In genomic region chr16:27549857-27550581, GRCh38 we compare ENCODE assay signal across 1 cellular context.
TF ChIP-seq lines count a peak whose summit lies in the region.

A gene with protein sequence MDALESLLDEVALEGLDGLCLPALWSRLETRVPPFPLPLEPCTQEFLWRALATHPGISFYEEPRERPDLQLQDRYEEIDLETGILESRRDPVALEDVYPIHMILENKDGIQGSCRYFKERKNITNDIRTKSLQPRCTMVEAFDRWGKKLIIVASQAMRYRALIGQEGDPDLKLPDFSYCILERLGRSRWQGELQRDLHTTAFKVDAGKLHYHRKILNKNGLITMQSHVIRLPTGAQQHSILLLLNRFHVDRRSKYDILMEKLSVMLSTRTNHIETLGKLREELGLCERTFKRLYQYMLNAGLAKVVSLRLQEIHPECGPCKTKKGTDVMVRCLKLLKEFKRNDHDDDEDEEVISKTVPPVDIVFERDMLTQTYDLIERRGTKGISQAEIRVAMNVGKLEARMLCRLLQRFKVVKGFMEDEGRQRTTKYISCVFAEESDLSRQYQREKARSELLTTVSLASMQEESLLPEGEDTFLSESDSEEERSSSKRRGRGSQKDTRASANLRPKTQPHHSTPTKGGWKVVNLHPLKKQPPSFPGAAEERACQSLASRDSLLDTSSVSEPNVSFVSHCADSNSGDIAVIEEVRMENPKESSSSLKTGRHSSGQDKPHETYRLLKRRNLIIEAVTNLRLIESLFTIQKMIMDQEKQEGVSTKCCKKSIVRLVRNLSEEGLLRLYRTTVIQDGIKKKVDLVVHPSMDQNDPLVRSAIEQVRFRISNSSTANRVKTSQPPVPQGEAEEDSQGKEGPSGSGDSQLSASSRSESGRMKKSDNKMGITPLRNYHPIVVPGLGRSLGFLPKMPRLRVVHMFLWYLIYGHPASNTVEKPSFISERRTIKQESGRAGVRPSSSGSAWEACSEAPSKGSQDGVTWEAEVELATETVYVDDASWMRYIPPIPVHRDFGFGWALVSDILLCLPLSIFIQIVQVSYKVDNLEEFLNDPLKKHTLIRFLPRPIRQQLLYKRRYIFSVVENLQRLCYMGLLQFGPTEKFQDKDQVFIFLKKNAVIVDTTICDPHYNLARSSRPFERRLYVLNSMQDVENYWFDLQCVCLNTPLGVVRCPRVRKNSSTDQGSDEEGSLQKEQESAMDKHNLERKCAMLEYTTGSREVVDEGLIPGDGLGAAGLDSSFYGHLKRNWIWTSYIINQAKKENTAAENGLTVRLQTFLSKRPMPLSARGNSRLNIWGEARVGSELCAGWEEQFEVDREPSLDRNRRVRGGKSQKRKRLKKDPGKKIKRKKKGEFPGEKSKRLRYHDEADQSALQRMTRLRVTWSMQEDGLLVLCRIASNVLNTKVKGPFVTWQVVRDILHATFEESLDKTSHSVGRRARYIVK (N-terminal part only) (minus strand): TSS chr16:27549913. CDS start chr16:27549890, 23 bp downstream.
Gene KATNIP (plus strand): TSS chr16:27550144. CDS start chr16:27550171, 27 bp downstream.

TF ChIP-seq in HCT116, 20 proteins besides CTCF, POLR2A, EP300 and RAD21 (continued from another document):
- TF ChIP-seq REST (IDR thresholded peaks at IDR 0.05; ENCODE audit: low read depth) (no peak), CBX3 (IDR thresholded peaks at IDR 0.05; ENCODE audit: low read depth) (no peak), SRF (IDR thresholded peaks at IDR 0.05; ENCODE audit: low read depth) (no peak), EZH2phosphoT487 (IDR thresholded peaks at IDR 0.05; ENCODE audit: borderline replicate concordance) (no peak), YY1 (IDR thresholded peaks at IDR 0.05; ENCODE audit: extremely low read depth, insufficient replicate concordance, low read depth, low read length) (peak; percentile 87), ZNF274 (IDR thresholded peaks at IDR 0.05; ENCODE audit: low read depth, low read length) (no peak), ATF3 (IDR thresholded peaks at IDR 0.05) (no peak), POLR2AphosphoS5 (IDR thresholded peaks at IDR 0.05; ENCODE audit: low read depth, low read length) (peak; percentile 94), EZH2 (IDR thresholded peaks at IDR 0.05) (no peak), FOSL1 (IDR thresholded peaks at IDR 0.05; ENCODE audit: low read depth) (no peak)
- TF ChIP-seq, protein P1, sequence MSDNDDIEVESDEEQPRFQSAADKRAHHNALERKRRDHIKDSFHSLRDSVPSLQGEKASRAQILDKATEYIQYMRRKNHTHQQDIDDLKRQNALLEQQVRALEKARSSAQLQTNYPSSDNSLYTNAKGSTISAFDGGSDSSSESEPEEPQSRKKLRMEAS (IDR thresholded peaks at IDR 0.05) = no peak
